ENCODE assay signal across 24 cellular contexts in genomic region chr7:31761646-31762045, GRCh38.
"Had no signal": no experiment of that assay in that cellular context is flagged by ENCODE, and none has a peak within 500 bp of the region (broad histone marks: within the 10 kb centered on the region; RNA-seq: fewer than 3 reads in every experiment).

No MANE protein-coding gene starts in this region.

- H3K4me1 Mint-ChIP-seq: brain had no signal

- H3K27me3 ChIP-seq: ascending aorta, cardiac muscle cell, right lobe of liver, transverse colon had no signal

- H3K4me1 ChIP-seq: ascending aorta, right lobe of liver, transverse colon had no signal

- H3K36me3 Mint-ChIP-seq: activated naive CD8-positive, alpha-beta T cell; brain; natural killer cell treated with Interleukin-12 subunit alpha and Interleukin-12 subunit beta and Interleukin-15 and Interleukin-18, amount 100 ng/mL, for 72 hours had no signal

- H3K27me3 Mint-ChIP-seq: activated naive CD8-positive, alpha-beta T cell; brain; effector memory CD8-positive, alpha-beta T cell; natural killer cell treated with Interleukin-12 subunit alpha and Interleukin-12 subunit beta and Interleukin-15 and Interleukin-18, amount 100 ng/mL, for 72 hours had no signal

- H3K27ac ChIP-seq: ascending aorta, cardiac muscle cell, right lobe of liver, transverse colon, VCaP had no signal

- DNase-seq: activated CD4-positive, alpha-beta T cell treated with anti-CD3 and anti-CD28 coated beads for 4 hours; activated CD4-positive, alpha-beta T cell treated with anti-CD3 and anti-CD28 coated beads, Interleukin-2, amount 50 U/mL, for 4 hours; activated CD8-positive, alpha-beta memory T cell treated with anti-CD3 and anti-CD28 coated beads for 24 hours; activated effector memory CD4-positive, alpha-beta T cell treated with Interleukin-2 at 50 U/mL for 16 hours; activated naive CD4-positive, alpha-beta T cell treated with Interleukin-2 at 50 U/mL for 16 hours; cortex of kidney; effector memory CD8-positive, alpha-beta T cell; erythroblast; foreskin fibroblast; mesendoderm; mucosa of descending colon; right lobe of liver; stimulated activated CD4-positive, alpha-beta T cell treated with anti-CD3 and anti-CD28 coated beads, Interleukin-2, amount 100 ng/mL, for 48 hours; stimulated activated naive CD4-positive, alpha-beta T cell treated with Interleukin-2 at 50 U/mL for 16 hours; T-helper 9 cell; transverse colon had no signal

- H3K4me3 Mint-ChIP-seq: activated naive CD8-positive, alpha-beta T cell; brain; effector memory CD8-positive, alpha-beta T cell; natural killer cell treated with Interleukin-12 subunit alpha and Interleukin-12 subunit beta and Interleukin-15 and Interleukin-18, amount 100 ng/mL, for 72 hours had no signal

- H3K27ac Mint-ChIP-seq: activated naive CD8-positive, alpha-beta T cell; brain; effector memory CD8-positive, alpha-beta T cell; natural killer cell treated with Interleukin-12 subunit alpha and Interleukin-12 subunit beta and Interleukin-15 and Interleukin-18, amount 100 ng/mL, for 72 hours had no signal

- ATAC-seq: effector memory CD8-positive, alpha-beta T cell; left lobe of liver; mucosa of descending colon; natural killer cell treated with Interleukin-12 subunit alpha and Interleukin-12 subunit beta and Interleukin-15 and Interleukin-18, amount 100 ng/mL, for 72 hours; right lobe of liver had no signal

- H3K36me3 ChIP-seq: ascending aorta, cardiac muscle cell, right lobe of liver, transverse colon had no signal

- H3K9me3 ChIP-seq: ascending aorta, mucosa of descending colon, right lobe of liver, transverse colon had no signal

- H3K4me3 ChIP-seq: ascending aorta, cardiac muscle cell, lung, mucosa of descending colon, right lobe of liver, transverse colon had no signal
